29 cellular contexts compared by ENCODE assay signal in the genomic region with DNA sequence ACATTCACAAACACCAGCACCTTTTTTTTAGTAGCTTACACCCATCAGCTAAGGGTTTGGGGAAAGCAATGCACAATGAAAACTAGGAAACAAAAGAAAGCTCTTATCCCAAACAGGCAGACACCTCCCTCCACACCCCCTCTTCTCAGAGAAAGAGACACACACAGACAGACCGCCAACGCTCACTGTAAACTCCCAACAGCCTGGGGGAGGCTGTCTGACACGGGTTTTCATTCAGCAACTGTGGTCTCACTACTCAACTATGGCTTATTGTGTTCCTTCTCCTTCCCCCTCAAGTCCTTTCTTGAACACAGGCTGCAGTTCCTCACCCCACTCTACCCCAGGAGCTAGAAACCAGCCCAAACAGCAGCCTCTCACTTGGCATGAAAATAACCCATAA.
A peak's percentile ranks its signal among the peaks of the same experiment; 100 is the strongest.
DNase-seq lines count a peak whose midpoint lies in the region; TF ChIP-seq lines count a peak whose summit lies in the region.
"Had no signal": no experiment of that assay in that cellular context is flagged by ENCODE, and none has a peak within 500 bp of the region (broad histone marks: within the 10 kb centered on the region; RNA-seq: fewer than 3 reads in every experiment).

No MANE protein-coding gene starts in this region.

- H3K9me2 ChIP-seq in hepatocyte (replicated peaks; ENCODE audit: insufficient read depth) (no peaks in the 10 kb centered on the region), GM23248 (ENCODE audit: insufficient read depth) (no peaks in the 10 kb centered on the region)

- H3K4me1 Mint-ChIP-seq in activated CD4-positive, alpha-beta T cell treated with anti-CD3 and anti-CD28 coated beads, Interleukin-2, amount 10 ng/mL, durations not matched to agents 24 days and 14 days = peaks cover 22% of the 10 kb centered on the region
- H3K4me1 Mint-ChIP-seq: naive B cell; stimulated activated memory B cell treated with anti-CD40 and anti-IgM and Interleukin-4, amounts not matched to agents 10 μg/mL and 1 μg/mL and 100 μg/mL, for 72 hours had no signal

- H3K27me3 Mint-ChIP-seq in activated CD4-positive, alpha-beta T cell treated with anti-CD3 and anti-CD28 coated beads, Interleukin-2, amount 10 ng/mL, durations not matched to agents 24 days and 14 days = no peaks in the 10 kb centered on the region
- H3K27me3 Mint-ChIP-seq: activated CD4-positive, alpha-beta T cell treated with anti-CD3 and anti-CD28 coated beads for 36 hours; activated naive CD8-positive, alpha-beta T cell treated with anti-CD3 and anti-CD28 coated beads, Interleukin-2, amount 10 ng/mL, durations not matched to agents 7 days and 5 days; naive B cell; progenitor cell of endocrine pancreas; stimulated activated memory B cell treated with anti-CD40 and anti-IgM and Interleukin-4, amounts not matched to agents 10 μg/mL and 1 μg/mL and 100 μg/mL, for 72 hours had no signal

- intact Hi-C loops in activated CD4-positive, alpha-beta T cell treated with anti-CD3 and anti-CD28 coated beads, Interleukin-2, amount 10 ng/mL, durations not matched to agents 24 days and 14 days (cut with micrococcal nuclease) = loop anchor here (5.0 kb wide), 1 partner anchor 40 kb away; no protein-coding TSS in a partner anchor
- intact Hi-C loops in testis (cut with DNase I; ENCODE audit: low total_unique reads) (no loop called here), prostate gland (cut with DNase I) (no loop called here)

- in situ Hi-C loops in GM23248 (cut with MboI) = no loop called here

- H3K4me1 ChIP-seq in iPS-15b (ENCODE audit: control insufficient read depth, insufficient read depth, low read length) = no peaks in the 10 kb centered on the region
- peaks cover 39% of the 10 kb centered on the region for H3K4me1 ChIP-seq in testis
- H3K4me1 ChIP-seq in prostate gland (replicated peaks) = no peaks in the 10 kb centered on the region
- H3K4me1 ChIP-seq in hepatocyte (ENCODE audit: insufficient read depth) = peaks cover 6% of the 10 kb centered on the region
- H3K4me1 ChIP-seq in GM23248 (ENCODE audit: insufficient read depth) = no peaks in the 10 kb centered on the region
- H3K4me1 ChIP-seq: ascending aorta had no signal

- no peaks in the 10 kb centered on the region for H4K20me1 ChIP-seq in hepatocyte (ENCODE audit: insufficient read depth, poor library complexity, severe bottlenecking)
- no peaks in the 10 kb centered on the region for H4K20me1 ChIP-seq in GM23248 (ENCODE audit: insufficient read depth)

- TF ChIP-seq CTCF in VCaP (conservative IDR thresholded peaks at IDR 0.05) (no peak), testis (IDR thresholded peaks at IDR 0.05) (no peak), prostate gland (IDR thresholded peaks at IDR 0.05) (no peak), hepatocyte (IDR thresholded peaks at IDR 0.05; ENCODE audit: poor library complexity) (no peak)

- 49 to 76% methylated on average over 3 of the region's 3 CpGs for WGBS in testis, 2 donors
- WGBS in prostate gland = 81% methylated on average over 3 of the region's 3 CpGs
- 73% methylated on average over 3 of the region's 3 CpGs for WGBS in hepatocyte (ENCODE audit: low lambda C conversion rate, missing lambda C conversion rate)
- whole genome bisulfite sequencing in GM23248 (ENCODE audit: low coverage in 1 of 2, low lambda C conversion rate in 2 of 2, missing lambda C conversion rate in 2 of 2), 2 experiments = 47 to 49% methylated on average over 3 of the region's 3 CpGs

- no peak overlapping the region for H3K4me2 ChIP-seq in hepatocyte
- no peak overlapping the region for H3K4me2 ChIP-seq in GM23248 (ENCODE audit: unreplicated experiment)

- TF ChIP-seq POLR2A in testis (IDR thresholded peaks at IDR 0.05) (no peak), prostate gland (IDR thresholded peaks at IDR 0.05) (no peak)

- H3K79me2 ChIP-seq in hepatocyte (peaks cover 32% of the 10 kb centered on the region), GM23248 (ENCODE audit: insufficient read depth) (no peaks in the 10 kb centered on the region)

- DNase-seq in activated CD4-positive, alpha-beta T cell treated with anti-CD3 and anti-CD28 coated beads, Interleukin-2, amount 10 ng/mL, durations not matched to agents 24 days and 14 days = no peak
- no peak for DNase-seq in activated CD4-positive, alpha-beta T cell treated with anti-CD3 and anti-CD28 coated beads for 1 hour
- DNase-seq in testis (peak; percentile 35), prostate gland (ENCODE audit: low spot score) (no peak), hepatocyte (ENCODE audit: low spot score) (no peak), GM23248 (no peak)
- DNase-seq: activated CD4-positive, alpha-beta T cell treated with anti-CD3 and anti-CD28 coated beads for 36 hours; activated CD8-positive, alpha-beta T cell treated with anti-CD3 and anti-CD28 coated beads, Interleukin-2, amount 10 ng/mL, durations not matched to agents 7 days and 5 days; activated naive CD8-positive, alpha-beta T cell treated with anti-CD3 and anti-CD28 coated beads, Interleukin-2, amount 10 ng/mL, durations not matched to agents 7 days and 5 days; DND-41; effector CD8-positive, alpha-beta T cell; GF-D8; glutamatergic neuron; left ventricle myocardium superior; midbrain; naive B cell; NCI-H1092 treated with DMSO at 0.1 percent for 48 hours; NCI-H1694 treated with DMSO at 0.1 percent for 48 hours; NCI-H526; PC-3; Right ventricle myocardium superior; stimulated activated CD4-positive, alpha-beta T cell treated with anti-CD3 and anti-CD28 coated beads, Interleukin-15, amount 100 ng/mL, for 24 hours; substantia nigra had no signal

- peak overlapping the region; percentile 23 for H3K4me3 Mint-ChIP-seq in activated CD4-positive, alpha-beta T cell treated with anti-CD3 and anti-CD28 coated beads, Interleukin-2, amount 10 ng/mL, durations not matched to agents 24 days and 14 days
- H3K4me3 Mint-ChIP-seq: activated CD4-positive, alpha-beta T cell treated with anti-CD3 and anti-CD28 coated beads for 36 hours; activated CD8-positive, alpha-beta T cell treated with anti-CD3 and anti-CD28 coated beads, Interleukin-2, amount 10 ng/mL, durations not matched to agents 7 days and 5 days; activated naive CD8-positive, alpha-beta T cell treated with anti-CD3 and anti-CD28 coated beads, Interleukin-2, amount 10 ng/mL, durations not matched to agents 7 days and 5 days; naive B cell; stimulated activated memory B cell treated with anti-CD40 and anti-IgM and Interleukin-4, amounts not matched to agents 10 μg/mL and 1 μg/mL and 100 μg/mL, for 72 hours had no signal

- H3K4me3 ChIP-seq in iPS-15b (ENCODE audit: low read depth, low read length) (no peak overlapping the region), testis (no peak overlapping the region), prostate gland (no peak overlapping the region), hepatocyte (no peak overlapping the region), GM23248 (no peak overlapping the region)
- H3K4me3 ChIP-seq: ascending aorta, coronary artery had no signal

- no peaks in the 10 kb centered on the region for H3F3A ChIP-seq in GM23248 (ENCODE audit: insufficient read depth)

- H3K27me3 ChIP-seq in iPS-15b (ENCODE audit: control insufficient read depth, insufficient read depth, low read length) = no peaks in the 10 kb centered on the region
- no peaks in the 10 kb centered on the region for H3K27me3 ChIP-seq in testis
- no peaks in the 10 kb centered on the region for H3K27me3 ChIP-seq in prostate gland (replicated peaks; ENCODE audit: insufficient read depth)
- H3K27me3 ChIP-seq in hepatocyte = no peaks in the 10 kb centered on the region
- H3K27me3 ChIP-seq in GM23248 (replicated peaks; ENCODE audit: insufficient read depth) = 0 out of 2 replicates have a peak, but pooled peaks cover 5% of the 10 kb centered on the region
- H3K27me3 ChIP-seq: ascending aorta had no signal

- H2AFZ ChIP-seq in hepatocyte = no peak overlapping the region
- H2AFZ ChIP-seq in GM23248 = no peak overlapping the region

- H3K9me3 ChIP-seq in iPS-15b (ENCODE audit: control insufficient read depth, insufficient read depth, low read length) (no peaks in the 10 kb centered on the region), testis (no peaks in the 10 kb centered on the region), prostate gland (no peaks in the 10 kb centered on the region), hepatocyte (ENCODE audit: low read depth) (no peaks in the 10 kb centered on the region), GM23248 (ENCODE audit: low read depth) (no peaks in the 10 kb centered on the region)
- H3K9me3 ChIP-seq: ascending aorta had no signal

- peaks cover 11% of the 10 kb centered on the region for H3K36me3 Mint-ChIP-seq in activated CD4-positive, alpha-beta T cell treated with anti-CD3 and anti-CD28 coated beads, Interleukin-2, amount 10 ng/mL, durations not matched to agents 24 days and 14 days (ENCODE audit: low read depth)
- H3K36me3 Mint-ChIP-seq: activated naive CD8-positive, alpha-beta T cell treated with anti-CD3 and anti-CD28 coated beads, Interleukin-2, amount 10 ng/mL, durations not matched to agents 7 days and 5 days; naive B cell had no signal

- H3K9ac ChIP-seq in iPS-15b (ENCODE audit: low read depth, low read length) (peak overlapping the region; percentile 54), GM23248 (no peak overlapping the region)

- peaks cover 6% of the 10 kb centered on the region for H3K9me3 Mint-ChIP-seq in activated CD4-positive, alpha-beta T cell treated with anti-CD3 and anti-CD28 coated beads, Interleukin-2, amount 10 ng/mL, durations not matched to agents 24 days and 14 days
- H3K9me3 Mint-ChIP-seq: activated naive CD8-positive, alpha-beta T cell treated with anti-CD3 and anti-CD28 coated beads, Interleukin-2, amount 10 ng/mL, durations not matched to agents 7 days and 5 days had no signal

- no peaks in the 10 kb centered on the region for H3K36me3 ChIP-seq in iPS-15b (ENCODE audit: control insufficient read depth, insufficient read depth, low read length)
- no peaks in the 10 kb centered on the region for H3K36me3 ChIP-seq in testis (ENCODE audit: low read depth, missing control alignments)
- H3K36me3 ChIP-seq in prostate gland = no peaks in the 10 kb centered on the region
- no peaks in the 10 kb centered on the region for H3K36me3 ChIP-seq in hepatocyte (replicated peaks; ENCODE audit: insufficient read depth, low read depth)
- H3K36me3 ChIP-seq in GM23248 (ENCODE audit: low read depth) = no peaks in the 10 kb centered on the region
- H3K36me3 ChIP-seq: ascending aorta had no signal

- peak overlapping the region; percentile 83 for H3K27ac ChIP-seq in VCaP
- H3K27ac ChIP-seq in testis = peak overlapping the region; percentile 31 to 44
- no peak overlapping the region for H3K27ac ChIP-seq in prostate gland
- H3K27ac ChIP-seq in hepatocyte = no peak overlapping the region
- H3K27ac ChIP-seq in GM23248 = no peak overlapping the region
- H3K27ac ChIP-seq: ascending aorta, coronary artery had no signal

- H3K27ac Mint-ChIP-seq in activated CD4-positive, alpha-beta T cell treated with anti-CD3 and anti-CD28 coated beads, Interleukin-2, amount 10 ng/mL, durations not matched to agents 24 days and 14 days = peak overlapping the region; percentile 34
- H3K27ac Mint-ChIP-seq: activated CD4-positive, alpha-beta T cell treated with anti-CD3 and anti-CD28 coated beads for 36 hours; activated CD8-positive, alpha-beta T cell treated with anti-CD3 and anti-CD28 coated beads, Interleukin-2, amount 10 ng/mL, durations not matched to agents 7 days and 5 days; activated naive CD8-positive, alpha-beta T cell treated with anti-CD3 and anti-CD28 coated beads, Interleukin-2, amount 10 ng/mL, durations not matched to agents 7 days and 5 days; naive B cell; progenitor cell of endocrine pancreas; stimulated activated memory B cell treated with anti-CD40 and anti-IgM and Interleukin-4, amounts not matched to agents 10 μg/mL and 1 μg/mL and 100 μg/mL, for 72 hours had no signal

Comparison
In these comparisons a context has a peak if more than half of its experiments do, and no peak if none do; other contexts are left out.
1. H3K27ac ChIP-seq: peak in VCaP (single experiment) and testis (2 of 2); none in prostate gland (0 of 2), hepatocyte (single experiment) and GM23248 (single experiment).